1 cellular context compared by ENCODE assay signal in the genomic region with DNA sequence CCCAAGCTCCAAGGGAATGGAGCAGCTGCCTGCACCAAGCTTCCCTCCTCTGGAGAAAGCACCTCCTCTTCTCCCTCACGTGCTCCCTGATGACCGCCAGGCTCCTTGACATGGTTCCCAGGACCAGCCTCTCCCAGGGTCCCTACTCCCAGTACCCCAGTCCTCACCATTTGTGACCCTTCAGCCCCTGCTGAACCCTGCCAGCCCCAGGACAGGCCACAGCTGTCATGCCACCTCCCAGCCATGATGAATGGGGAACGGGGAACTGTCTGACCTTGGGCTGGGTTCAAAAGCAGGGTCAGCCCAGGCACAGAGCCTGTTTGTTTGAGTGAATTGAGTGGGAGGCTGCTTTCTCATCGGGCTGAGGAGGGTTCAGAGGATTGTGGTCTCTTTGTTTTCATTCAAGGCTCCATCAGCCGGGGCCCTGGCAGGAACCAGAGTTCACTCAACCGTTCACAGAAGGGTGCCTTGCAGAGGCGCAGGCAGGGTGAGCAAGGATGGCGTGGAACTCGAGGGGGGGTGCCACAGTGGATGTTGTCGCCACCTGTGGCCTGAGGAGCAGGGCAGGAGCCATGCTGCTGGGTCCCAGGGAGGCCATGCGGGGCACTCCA.
A peak's percentile ranks its signal among the peaks of the same experiment; 100 is the strongest.
TF ChIP-seq lines count a peak whose summit lies in the region.

No MANE protein-coding gene starts in this region.

TF ChIP-seq in K562, 482 proteins besides CTCF, POLR2A, EP300 and RAD21:
- TF ChIP-seq TCF7 (IDR thresholded peaks at IDR 0.05; ENCODE audit: borderline replicate concordance): no peak
- TF ChIP-seq ZBTB17 (CRISPR knock-in tag; IDR thresholded peaks at IDR 0.05): no peak
- no peak for TF ChIP-seq MTA2 (IDR thresholded peaks at IDR 0.05; ENCODE audit: low read depth)
- TF ChIP-seq, protein P1, sequence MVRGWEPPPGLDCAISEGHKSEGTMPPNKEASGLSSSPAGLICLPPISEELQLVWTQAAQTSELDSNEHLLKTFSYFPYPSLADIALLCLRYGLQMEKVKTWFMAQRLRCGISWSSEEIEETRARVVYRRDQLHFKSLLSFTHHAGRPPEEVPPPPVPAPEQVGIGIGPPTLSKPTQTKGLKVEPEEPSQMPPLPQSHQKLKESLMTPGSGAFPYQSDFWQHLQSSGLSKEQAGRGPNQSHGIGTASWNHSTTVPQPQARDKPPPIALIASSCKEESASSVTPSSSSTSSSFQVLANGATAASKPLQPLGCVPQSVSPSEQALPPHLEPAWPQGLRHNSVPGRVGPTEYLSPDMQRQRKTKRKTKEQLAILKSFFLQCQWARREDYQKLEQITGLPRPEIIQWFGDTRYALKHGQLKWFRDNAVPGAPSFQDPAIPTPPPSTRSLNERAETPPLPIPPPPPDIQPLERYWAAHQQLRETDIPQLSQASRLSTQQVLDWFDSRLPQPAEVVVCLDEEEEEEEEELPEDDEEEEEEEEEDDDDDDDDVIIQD (CRISPR knock-in tag; IDR thresholded peaks at IDR 0.05): no peak
- no peak for TF ChIP-seq KHSRP (IDR thresholded peaks at IDR 0.05)
- TF ChIP-seq MEIS2 (IDR thresholded peaks at IDR 0.05; ENCODE audit: partially characterized antibody): peak; percentile 68
- TF ChIP-seq, protein P2, sequence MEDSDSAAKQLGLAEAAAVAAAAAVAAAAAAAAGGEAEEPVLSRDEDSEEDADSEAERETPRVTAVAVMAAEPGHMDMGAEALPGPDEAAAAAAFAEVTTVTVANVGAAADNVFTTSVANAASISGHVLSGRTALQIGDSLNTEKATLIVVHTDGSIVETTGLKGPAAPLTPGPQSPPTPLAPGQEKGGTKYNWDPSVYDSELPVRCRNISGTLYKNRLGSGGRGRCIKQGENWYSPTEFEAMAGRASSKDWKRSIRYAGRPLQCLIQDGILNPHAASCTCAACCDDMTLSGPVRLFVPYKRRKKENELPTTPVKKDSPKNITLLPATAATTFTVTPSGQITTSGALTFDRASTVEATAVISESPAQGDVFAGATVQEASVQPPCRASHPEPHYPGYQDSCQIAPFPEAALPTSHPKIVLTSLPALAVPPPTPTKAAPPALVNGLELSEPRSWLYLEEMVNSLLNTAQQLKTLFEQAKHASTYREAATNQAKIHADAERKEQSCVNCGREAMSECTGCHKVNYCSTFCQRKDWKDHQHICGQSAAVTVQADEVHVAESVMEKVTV (CRISPR knock-in tag; IDR thresholded peaks at IDR 0.05): no peak
- TF ChIP-seq DIDO1 (tag; IDR thresholded peaks at IDR 0.05; ENCODE audit: low read depth): no peak
- TF ChIP-seq BHLHE40 (IDR thresholded peaks at IDR 0.05; ENCODE audit: low read length): 0 out of 2 replicates have a peak, but pooled peaks have one; percentile 0
- no peak for TF ChIP-seq ZNF717 (CRISPR knock-in tag; IDR thresholded peaks at IDR 0.05)
- no peak for TF ChIP-seq FOXJ2 (tag; IDR thresholded peaks at IDR 0.05)
- peak; percentile 53 for TF ChIP-seq PKNOX1 (IDR thresholded peaks at IDR 0.05)
- no peak for TF ChIP-seq ARHGAP35 (IDR thresholded peaks at IDR 0.05; ENCODE audit: partially characterized antibody)
- TF ChIP-seq NR0B1 (IDR thresholded peaks at IDR 0.05; ENCODE audit: partially characterized antibody): no peak
- TF ChIP-seq EHMT2 (IDR thresholded peaks at IDR 0.05): no peak
- TF ChIP-seq USF2 (CRISPR knock-in tag; IDR thresholded peaks at IDR 0.05): peak; percentile 15; the same call in 1 of the 2 replicates
- TF ChIP-seq SIN3B (IDR thresholded peaks at IDR 0.05; ENCODE audit: low read depth): no peak
- no peak for TF ChIP-seq SNIP1 (IDR thresholded peaks at IDR 0.05; ENCODE audit: low read depth)
- TF ChIP-seq IRF1 (CRISPR knock-in tag; IDR thresholded peaks at IDR 0.05; ENCODE audit: borderline replicate concordance): no peak
- TF ChIP-seq, protein P3, sequence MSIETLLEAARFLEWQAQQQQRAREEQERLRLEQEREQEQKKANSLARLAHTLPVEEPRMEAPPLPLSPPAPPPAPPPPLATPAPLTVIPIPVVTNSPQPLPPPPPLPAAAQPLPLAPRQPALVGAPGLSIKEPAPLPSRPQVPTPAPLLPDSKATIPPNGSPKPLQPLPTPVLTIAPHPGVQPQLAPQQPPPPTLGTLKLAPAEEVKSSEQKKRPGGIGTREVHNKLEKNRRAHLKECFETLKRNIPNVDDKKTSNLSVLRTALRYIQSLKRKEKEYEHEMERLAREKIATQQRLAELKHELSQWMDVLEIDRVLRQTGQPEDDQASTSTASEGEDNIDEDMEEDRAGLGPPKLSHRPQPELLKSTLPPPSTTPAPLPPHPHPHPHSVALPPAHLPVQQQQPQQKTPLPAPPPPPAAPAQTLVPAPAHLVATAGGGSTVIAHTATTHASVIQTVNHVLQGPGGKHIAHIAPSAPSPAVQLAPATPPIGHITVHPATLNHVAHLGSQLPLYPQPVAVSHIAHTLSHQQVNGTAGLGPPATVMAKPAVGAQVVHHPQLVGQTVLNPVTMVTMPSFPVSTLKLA (conservative IDR thresholded peaks at IDR 0.05): no peak
- no peak for TF ChIP-seq CEBPB (tag; IDR thresholded peaks at IDR 0.05)
- TF ChIP-seq IRF9 (tag; IDR thresholded peaks at IDR 0.05): no peak
- no peak for TF ChIP-seq U2AF2 (optimal IDR thresholded peaks at IDR 0.05; ENCODE audit: low read depth, low read length)
- no peak for TF ChIP-seq ZNF740 (CRISPR knock-in tag; IDR thresholded peaks at IDR 0.05)
- TF ChIP-seq ZNF740 (tag; IDR thresholded peaks at IDR 0.05): no peak
- TF ChIP-seq ZNF3 (CRISPR knock-in tag; IDR thresholded peaks at IDR 0.05): no peak
